25 cellular contexts compared by ENCODE assay signal in the genomic region with DNA sequence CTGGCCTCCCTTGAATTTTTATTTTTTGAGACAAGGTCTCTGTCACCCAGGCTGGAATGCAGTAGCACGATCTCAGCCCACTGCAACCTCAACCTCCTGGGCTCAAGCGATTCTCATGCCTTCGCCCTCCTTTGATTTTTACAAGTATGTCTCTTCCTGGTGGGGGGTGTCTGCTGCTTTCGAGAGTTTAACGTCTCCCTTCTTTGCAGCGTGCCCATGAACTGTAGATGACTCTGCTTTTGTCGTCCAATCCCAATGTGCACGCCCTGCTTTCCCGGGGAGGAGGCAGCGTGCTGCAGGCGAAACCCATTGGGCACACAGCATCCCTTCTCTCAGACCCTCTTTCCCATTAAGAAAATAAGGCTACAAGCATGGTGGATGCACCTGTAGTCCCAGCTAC. TPM values are rescaled to one million over a fixed set of nuclear protein-coding genes. Genes with fewer than 3 reads are reported as not detected.
DNase-seq lines count a peak whose midpoint lies in the region; ATAC-seq and TF ChIP-seq lines count a peak whose summit lies in the region.
"Had no signal": no experiment of that assay in that cellular context is flagged by ENCODE, and none has a peak within 500 bp of the region (broad histone marks: within the 10 kb centered on the region; RNA-seq: fewer than 3 reads in every experiment).

No MANE protein-coding gene starts in this region.

- ATAC-seq in CD4-positive, alpha-beta T cell (ENCODE audit: poor library complexity): no peak
- peak; percentile 49 for ATAC-seq in mucosa of descending colon
- ATAC-seq: GM12878, left lung, right cardiac atrium had no signal

- H3K9me3 ChIP-seq in CD4-positive, alpha-beta T cell (ENCODE audit: control insufficient read depth, low read length): no peaks in the 10 kb centered on the region
- H3K9me3 ChIP-seq in mucosa of descending colon (no peaks in the 10 kb centered on the region), Caco-2 (no peaks in the 10 kb centered on the region)
- H3K9me3 ChIP-seq: esophagus muscularis mucosa, HAP-1, left lung, tibial nerve had no signal

- no peaks in the 10 kb centered on the region for H3K27me3 ChIP-seq in CD4-positive, alpha-beta T cell (ENCODE audit: control insufficient read depth, insufficient read depth, low read length)
- no peaks in the 10 kb centered on the region for H3K27me3 ChIP-seq in Caco-2 (replicated peaks; ENCODE audit: control insufficient read depth, insufficient read depth, low read length)
- H3K27me3 ChIP-seq: esophagus muscularis mucosa, left lung, tibial nerve had no signal

- H3K27ac Mint-ChIP-seq in activated CD4-positive, alpha-beta T cell treated with anti-CD3 and anti-CD28 coated beads, Interleukin-2, amount 10 ng/mL, durations not matched to agents 24 days and 14 days: peak overlapping the region; percentile 76
- no peak overlapping the region for H3K27ac Mint-ChIP-seq in activated CD4-positive, alpha-beta T cell treated with anti-CD3 and anti-CD28 coated beads, Interleukin-2, amount 10 ng/mL, durations not matched to agents 7 days and 5 days
- H3K27ac Mint-ChIP-seq in CD4-positive, alpha-beta T cell: peak overlapping the region; percentile 20
- H3K27ac Mint-ChIP-seq in activated T-helper 2 cell treated with anti-CD3 and anti-CD28 coated beads, Interferon-gamma antibody, Interleukin-2, Interleukin-4, amounts not matched to agents 10 μg/mL and 5 μg/mL and 100 μg/mL, durations not matched to agents 14 hours and 24 hours and 36 hours: peak overlapping the region; percentile 78
- no peak overlapping the region for H3K27ac Mint-ChIP-seq in Caco-2 (ENCODE audit: unreplicated experiment)
- H3K27ac Mint-ChIP-seq: memory B cell had no signal

- CTCF ChIA-PET in activated CD4-positive, alpha-beta T cell treated with anti-CD3 and anti-CD28 coated beads, Interleukin-2, amount 10 ng/mL, durations not matched to agents 7 days and 5 days (lab: Charles Lee): no interaction called here
- CTCF ChIA-PET in CD4-positive, alpha-beta T cell (lab: Charles Lee): no interaction called here
- CTCF ChIA-PET in Caco-2 (lab: Charles Lee): no interaction called here

- H3K4me1 ChIP-seq in mucosa of descending colon (ENCODE audit: low read depth) (no peaks in the 10 kb centered on the region), Caco-2 (no peaks in the 10 kb centered on the region)
- H3K4me1 ChIP-seq: HAP-1, left lung, tibial nerve had no signal

- H3K27ac ChIP-seq in CD4-positive, alpha-beta T cell (ENCODE audit: low read depth, low read length): no peak overlapping the region
- H3K27ac ChIP-seq: esophagus muscularis mucosa, left lung, tibial nerve had no signal

- H3K4me3 ChIP-seq in mucosa of descending colon (no peak overlapping the region), Caco-2 (ENCODE audit: low read depth, low read length) (no peak overlapping the region)
- H3K4me3 ChIP-seq: esophagus muscularis mucosa, GM12878, HAP-1, left lung, tibial nerve had no signal

- H3K36me3 Mint-ChIP-seq in activated CD4-positive, alpha-beta T cell treated with anti-CD3 and anti-CD28 coated beads, Interleukin-2, amount 10 ng/mL, durations not matched to agents 24 days and 14 days (ENCODE audit: low read depth): peaks cover 43% of the 10 kb centered on the region
- H3K36me3 Mint-ChIP-seq in activated CD4-positive, alpha-beta T cell treated with anti-CD3 and anti-CD28 coated beads, Interleukin-2, amount 10 ng/mL, durations not matched to agents 7 days and 5 days (ENCODE audit: low read depth): peaks cover 43% of the 10 kb centered on the region
- H3K36me3 Mint-ChIP-seq in CD4-positive, alpha-beta T cell (ENCODE audit: low read depth): peaks cover 1% of the 10 kb centered on the region
- peaks cover 64% of the 10 kb centered on the region for H3K36me3 Mint-ChIP-seq in activated T-helper 2 cell treated with anti-CD3 and anti-CD28 coated beads, Interferon-gamma antibody, Interleukin-2, Interleukin-4, amounts not matched to agents 10 μg/mL and 5 μg/mL and 100 μg/mL, durations not matched to agents 14 hours and 24 hours and 36 hours (ENCODE audit: low read depth)
- peaks cover 9% of the 10 kb centered on the region for H3K36me3 Mint-ChIP-seq in Caco-2 (ENCODE audit: insufficient read depth, unreplicated experiment)
- H3K36me3 Mint-ChIP-seq: memory B cell had no signal

- H3K36me3 ChIP-seq in mucosa of descending colon (ENCODE audit: low read depth) (no peaks in the 10 kb centered on the region), Caco-2 (ENCODE audit: control insufficient read depth, insufficient read depth, low read length) (no peaks in the 10 kb centered on the region)
- H3K36me3 ChIP-seq: esophagus muscularis mucosa, HAP-1, left lung, tibial nerve had no signal

- POLR2A ChIA-PET in activated CD4-positive, alpha-beta T cell treated with anti-CD3 and anti-CD28 coated beads, Interleukin-2, amount 10 ng/mL, durations not matched to agents 7 days and 5 days (lab: Charles Lee): no interaction called here
- POLR2A ChIA-PET in CD4-positive, alpha-beta T cell (lab: Charles Lee): no interaction called here
- POLR2A ChIA-PET in Caco-2 (lab: Charles Lee): no interaction called here

- no peaks in the 10 kb centered on the region for H3K9me3 Mint-ChIP-seq in activated CD4-positive, alpha-beta T cell treated with anti-CD3 and anti-CD28 coated beads, Interleukin-2, amount 10 ng/mL, durations not matched to agents 24 days and 14 days
- H3K9me3 Mint-ChIP-seq in activated CD4-positive, alpha-beta T cell treated with anti-CD3 and anti-CD28 coated beads, Interleukin-2, amount 10 ng/mL, durations not matched to agents 7 days and 5 days: no peaks in the 10 kb centered on the region
- H3K9me3 Mint-ChIP-seq in CD4-positive, alpha-beta T cell: no peaks in the 10 kb centered on the region
- H3K9me3 Mint-ChIP-seq in activated T-helper 2 cell treated with anti-CD3 and anti-CD28 coated beads, Interferon-gamma antibody, Interleukin-2, Interleukin-4, amounts not matched to agents 10 μg/mL and 5 μg/mL and 100 μg/mL, durations not matched to agents 14 hours and 24 hours and 36 hours: no peaks in the 10 kb centered on the region
- no peaks in the 10 kb centered on the region for H3K9me3 Mint-ChIP-seq in Caco-2 (ENCODE audit: unreplicated experiment)
- H3K9me3 Mint-ChIP-seq: memory B cell had no signal

- BruUV-seq in Caco-2 (replicated peaks; lab: Mats Ljungman, UMichigan): no TSS peak

- TF ChIP-seq CTCF in CD4-positive, alpha-beta T cell (IDR thresholded peaks at IDR 0.05): no peak
- no peak for TF ChIP-seq CTCF in mucosa of descending colon (IDR thresholded peaks at IDR 0.05)
- no peak for TF ChIP-seq CTCF in Caco-2 (IDR thresholded peaks at IDR 0.05; ENCODE audit: insufficient read depth in 1 of 2, low read depth in 1 of 2, low read length in 1 of 2, severe bottlenecking in 1 of 2, unreplicated experiment in 1 of 2)

- intact Hi-C loops in activated CD4-positive, alpha-beta T cell treated with anti-CD3 and anti-CD28 coated beads, Interleukin-2, amount 10 ng/mL, durations not matched to agents 24 days and 14 days (cut with micrococcal nuclease): loop anchor here (10.0 kb wide), 1 partner anchor 78 kb away; no protein-coding TSS in a partner anchor
- intact Hi-C loops in CD4-positive, alpha-beta T cell (cut with DNase I, micrococcal nuclease): no loop called here
- intact Hi-C loops in activated T-helper 2 cell treated with anti-CD3 and anti-CD28 coated beads, Interferon-gamma antibody, Interleukin-2, Interleukin-4, amounts not matched to agents 10 μg/mL and 5 μg/mL and 100 μg/mL, durations not matched to agents 14 hours and 24 hours and 36 hours (cut with micrococcal nuclease): no loop called here
- intact Hi-C loops in mucosa of descending colon (cut with DNase I, micrococcal nuclease) (no loop called here), Caco-2 (cut with micrococcal nuclease; ENCODE audit: unreplicated experiment) (no loop called here)

- H3K4me1 Mint-ChIP-seq in activated CD4-positive, alpha-beta T cell treated with anti-CD3 and anti-CD28 coated beads, Interleukin-2, amount 10 ng/mL, durations not matched to agents 24 days and 14 days: peaks cover 40% of the 10 kb centered on the region
- H3K4me1 Mint-ChIP-seq in activated CD4-positive, alpha-beta T cell treated with anti-CD3 and anti-CD28 coated beads, Interleukin-2, amount 10 ng/mL, durations not matched to agents 7 days and 5 days: peaks cover 74% of the 10 kb centered on the region
- peaks cover 43% of the 10 kb centered on the region for H3K4me1 Mint-ChIP-seq in CD4-positive, alpha-beta T cell (ENCODE audit: low read depth)
- peaks cover 42% of the 10 kb centered on the region for H3K4me1 Mint-ChIP-seq in activated T-helper 2 cell treated with anti-CD3 and anti-CD28 coated beads, Interferon-gamma antibody, Interleukin-2, Interleukin-4, amounts not matched to agents 10 μg/mL and 5 μg/mL and 100 μg/mL, durations not matched to agents 14 hours and 24 hours and 36 hours (ENCODE audit: low read depth)
- H3K4me1 Mint-ChIP-seq in Caco-2 (ENCODE audit: low read depth, unreplicated experiment): no peaks in the 10 kb centered on the region

- DNase-seq in activated CD4-positive, alpha-beta T cell treated with anti-CD3 and anti-CD28 coated beads, Interleukin-2, amount 10 ng/mL, durations not matched to agents 24 days and 14 days: no peak
- DNase-seq in activated CD4-positive, alpha-beta T cell treated with anti-CD3 and anti-CD28 coated beads, Interleukin-2, amount 10 ng/mL, durations not matched to agents 7 days and 5 days: no peak
- no peak for DNase-seq in CD4-positive, alpha-beta T cell
- no peak for DNase-seq in activated T-helper 2 cell treated with anti-CD3 and anti-CD28 coated beads, Interferon-gamma antibody, Interleukin-2, Interleukin-4, amounts not matched to agents 10 μg/mL and 5 μg/mL and 100 μg/mL, durations not matched to agents 14 hours and 24 hours and 36 hours (ENCODE audit: low spot score)
- DNase-seq in mucosa of descending colon: no peak
- no peak for DNase-seq in putamen (ENCODE audit: low spot score)
- DNase-seq in NCI-H748 treated with DMSO at 0.1 percent for 48 hours (lab: John Stamatoyannopoulos, UW): no peak
- DNase-seq in Caco-2: no peak
- DNase-seq: activated T-cell treated with anti-CD3 and anti-CD28 coated beads, Interleukin-2, amount 50 U/mL, for 48 hours; foreskin fibroblast; head of caudate nucleus; islet precursor cell; KG1; left lung; NCI-H1092 treated with DMSO at 0.1 percent for 48 hours; NCI-H187 treated with DMSO at 0.1 percent for 48 hours; NCI-H2171; posterior cingulate gyrus; right cardiac atrium; stimulated activated CD4-positive, alpha-beta T cell treated with anti-CD3 and anti-CD28 coated beads, Interleukin-1b, Interleukin-23, amount 100 ng/mL, for 48 hours had no signal

- H3K4me3 Mint-ChIP-seq in activated CD4-positive, alpha-beta T cell treated with anti-CD3 and anti-CD28 coated beads, Interleukin-2, amount 10 ng/mL, durations not matched to agents 24 days and 14 days: peak overlapping the region; percentile 45
- no peak overlapping the region for H3K4me3 Mint-ChIP-seq in activated CD4-positive, alpha-beta T cell treated with anti-CD3 and anti-CD28 coated beads, Interleukin-2, amount 10 ng/mL, durations not matched to agents 7 days and 5 days
- H3K4me3 Mint-ChIP-seq in CD4-positive, alpha-beta T cell: no peak overlapping the region
- H3K4me3 Mint-ChIP-seq in activated T-helper 2 cell treated with anti-CD3 and anti-CD28 coated beads, Interferon-gamma antibody, Interleukin-2, Interleukin-4, amounts not matched to agents 10 μg/mL and 5 μg/mL and 100 μg/mL, durations not matched to agents 14 hours and 24 hours and 36 hours (ENCODE audit: low read depth): no peak overlapping the region
- H3K4me3 Mint-ChIP-seq in Caco-2 (ENCODE audit: unreplicated experiment): no peak overlapping the region
- H3K4me3 Mint-ChIP-seq: memory B cell had no signal

- no peaks in the 10 kb centered on the region for H3K27me3 Mint-ChIP-seq in activated CD4-positive, alpha-beta T cell treated with anti-CD3 and anti-CD28 coated beads, Interleukin-2, amount 10 ng/mL, durations not matched to agents 24 days and 14 days
- H3K27me3 Mint-ChIP-seq in activated CD4-positive, alpha-beta T cell treated with anti-CD3 and anti-CD28 coated beads, Interleukin-2, amount 10 ng/mL, durations not matched to agents 7 days and 5 days: no peaks in the 10 kb centered on the region
- H3K27me3 Mint-ChIP-seq in CD4-positive, alpha-beta T cell: no peaks in the 10 kb centered on the region
- H3K27me3 Mint-ChIP-seq in activated T-helper 2 cell treated with anti-CD3 and anti-CD28 coated beads, Interferon-gamma antibody, Interleukin-2, Interleukin-4, amounts not matched to agents 10 μg/mL and 5 μg/mL and 100 μg/mL, durations not matched to agents 14 hours and 24 hours and 36 hours (ENCODE audit: low read depth): no peaks in the 10 kb centered on the region
- H3K27me3 Mint-ChIP-seq in Caco-2 (ENCODE audit: insufficient read depth, unreplicated experiment): no peaks in the 10 kb centered on the region
- H3K27me3 Mint-ChIP-seq: memory B cell had no signal

RNA-seq across cellular contexts. Expression of gene PRKX, which starts 7.0 kb away (rescaled TPM):
- total RNA-seq in activated CD4-positive, alpha-beta T cell treated with anti-CD3 and anti-CD28 coated beads, Interleukin-2, amount 10 ng/mL, durations not matched to agents 24 days and 14 days: 61.3 and 62.3 TPM in 2 replicates
- 10 to 100 TPM; 62.7 to 68.2 TPM for total RNA-seq in activated CD4-positive, alpha-beta T cell treated with anti-CD3 and anti-CD28 coated beads, Interleukin-2, amount 10 ng/mL, durations not matched to agents 7 days and 5 days
- total RNA-seq in CD4-positive, alpha-beta T cell: 10 to 100 TPM; 31.6 to 35.4 TPM
- 116 and 117 TPM in 2 replicates for total RNA-seq in activated T-helper 2 cell treated with anti-CD3 and anti-CD28 coated beads, Interferon-gamma antibody, Interleukin-2, Interleukin-4, amounts not matched to agents 10 μg/mL and 5 μg/mL and 100 μg/mL, durations not matched to agents 14 hours and 24 hours and 36 hours
- total RNA-seq in mucosa of descending colon (10 to 100 TPM; 10.5 to 22.4 (median 21.5) TPM), Caco-2 (2022) (20.3 and 23.3 TPM in 2 replicates)

Comparison
In these comparisons a context has a peak if more than half of its experiments do, and no peak if none do; other contexts are left out.
1. H3K27ac Mint-ChIP-seq: peak in activated CD4-positive, alpha-beta T cell treated with anti-CD3 and anti-CD28 coated beads, Interleukin-2, amount 10 ng/mL, durations not matched to agents 24 days and 14 days (single experiment), CD4-positive, alpha-beta T cell (single experiment) and activated T-helper 2 cell treated with anti-CD3 and anti-CD28 coated beads, Interferon-gamma antibody, Interleukin-2, Interleukin-4, amounts not matched to agents 10 μg/mL and 5 μg/mL and 100 μg/mL, durations not matched to agents 14 hours and 24 hours and 36 hours (single experiment); none in activated CD4-positive, alpha-beta T cell treated with anti-CD3 and anti-CD28 coated beads, Interleukin-2, amount 10 ng/mL, durations not matched to agents 7 days and 5 days (single experiment) and Caco-2 (single experiment).